In genomic region chr11:9493492-9493891, GRCh38 we compare ENCODE assay signal across 28 cellular contexts. TPM values are rescaled to one million over a fixed set of nuclear protein-coding genes. Genes with fewer than 3 reads are reported as not detected.
A peak's percentile ranks its signal among the peaks of the same experiment; 100 is the strongest.
DNase-seq lines count a peak whose midpoint lies in the region; ATAC-seq and TF ChIP-seq lines count a peak whose summit lies in the region.
"Had no signal": no experiment of that assay in that cellular context is flagged by ENCODE, and none has a peak within 500 bp of the region (broad histone marks: within the 10 kb centered on the region; RNA-seq: fewer than 3 reads in every experiment).

No MANE protein-coding gene starts in this region.

- no peaks in the 10 kb centered on the region for H3K4me1 ChIP-seq in HCT116 (ENCODE audit: control insufficient read depth in 1 of 2, insufficient read depth in 2 of 2, low read length in 2 of 2)
- H3K4me1 ChIP-seq: lower lobe of right lung, prostate gland, suprapubic skin had no signal

- H4K20me1 ChIP-seq in HCT116 (ENCODE audit: insufficient read depth) = no peaks in the 10 kb centered on the region

- H3K9me2 ChIP-seq in HCT116 (ENCODE audit: insufficient read depth) = no peaks in the 10 kb centered on the region

- CTCF ChIA-PET in HCT116 (lab: Charles Lee) = no interaction called here
- CTCF ChIA-PET in T-cell (lab: Charles Lee) = interaction anchor here in 1 of 2 donors (1.2 kb wide), 1 partner anchor 327 kb away, joined by 3 read pairs; no protein-coding TSS in a partner anchor

- H2AFZ ChIP-seq in HCT116 (ENCODE audit: low read depth, low read length, poor library complexity, severe bottlenecking) = no peak overlapping the region
- H2AFZ ChIP-seq: GM23338 had no signal

- H3K36me3 Mint-ChIP-seq in stimulated activated naive B cell treated with anti-CD40 and anti-IgM and Interleukin-4, amounts not matched to agents 10 μg/mL and 1 μg/mL and 100 μg/mL, for 72 hours = peaks cover 25 to 44% of the 10 kb centered on the region in 2 donors
- H3K36me3 Mint-ChIP-seq in T-cell = peaks cover 51% of the 10 kb centered on the region
- H3K36me3 Mint-ChIP-seq: activated naive CD4-positive, alpha-beta T cell treated with anti-CD3 and anti-CD28 coated beads, Interleukin-2, amount 50 U/mL, for 72 hours had no signal

- 0 out of 2 replicates have a peak, but pooled peaks have one; percentile 7 for TF ChIP-seq RAD21 in HCT116 (IDR thresholded peaks at IDR 0.05; ENCODE audit: low read depth)

- H3K36me3 ChIP-seq in HCT116 (ENCODE audit: control insufficient read depth in 1 of 2, insufficient read depth in 2 of 2, low read length in 2 of 2) = peaks cover 6 to 18% of the 10 kb centered on the region in 2 experiments
- H3K36me3 ChIP-seq: prostate gland had no signal

- ATAC-seq in HCT116 (no peak), T-cell (replicated peaks in 1 of 4) (no peak)
- ATAC-seq in stimulated activated naive B cell treated with anti-CD40 and anti-IgM and Interleukin-4, amounts not matched to agents 10 μg/mL and 1 μg/mL and 100 μg/mL, for 72 hours (replicated peaks) = no peak
- ATAC-seq: activated CD8-positive, alpha-beta T cell treated with anti-CD3 and anti-CD28 coated beads, Interleukin-2, amount 10 ng/mL, durations not matched to agents 7 days and 5 days; activated naive CD4-positive, alpha-beta T cell treated with anti-CD3 and anti-CD28 coated beads, Interleukin-2, amount 50 U/mL, for 72 hours; GM23338; lower lobe of right lung; naive thymus-derived CD4-positive, alpha-beta T cell; PC-3; stimulated activated memory B cell treated with anti-CD40 and anti-IgM and Interleukin-4, amounts not matched to agents 10 μg/mL and 1 μg/mL and 100 μg/mL, for 72 hours had no signal

- H3K9ac ChIP-seq in HCT116 (ENCODE audit: low read length) = no peak overlapping the region

- POLR2A ChIA-PET in HCT116 (lab: Charles Lee) = no interaction called here
- POLR2A ChIA-PET in T-cell (lab: Charles Lee) = interaction anchor here in 1 of 2 donors (0.5 kb wide), 1 partner anchor 60 kb away, joined by 3 read pairs; no protein-coding TSS in a partner anchor

- no peaks in the 10 kb centered on the region for H3K4me1 Mint-ChIP-seq in stimulated activated naive B cell treated with anti-CD40 and anti-IgM and Interleukin-4, amounts not matched to agents 10 μg/mL and 1 μg/mL and 100 μg/mL, for 72 hours
- H3K4me1 Mint-ChIP-seq in T-cell = no peaks in the 10 kb centered on the region
- H3K4me1 Mint-ChIP-seq: GM23338; stimulated activated memory B cell treated with anti-CD40 and anti-IgM and Interleukin-4, amounts not matched to agents 10 μg/mL and 1 μg/mL and 100 μg/mL, for 72 hours had no signal

- TF ChIP-seq CTCF in HCT116 (IDR thresholded peaks at IDR 0.05 in 2 of 3, conservative IDR thresholded peaks at IDR 0.05 in 1 of 3; ENCODE audit: borderline replicate concordance in 1 of 3, insufficient read depth in 1 of 3, low read depth in 2 of 3, low read length in 2 of 3) (no peak), fibroblast of villous mesenchyme (IDR thresholded peaks at IDR 0.05; ENCODE audit: insufficient read depth, low read depth, low read length) (no peak)

- H3K9me3 ChIP-seq in HCT116 (ENCODE audit: control insufficient read depth in 1 of 2, insufficient read depth in 1 of 2, low read depth in 1 of 2, low read length in 2 of 2) = no peaks in the 10 kb centered on the region
- H3K9me3 ChIP-seq: lower lobe of right lung, prostate gland, suprapubic skin had no signal

- H3K27me3 ChIP-seq in HCT116 (ENCODE audit: insufficient read depth, low read length) = no peaks in the 10 kb centered on the region
- H3K27me3 ChIP-seq: suprapubic skin had no signal

- no peaks in the 10 kb centered on the region for H3K79me2 ChIP-seq in HCT116 (ENCODE audit: insufficient read depth, low read length)

- no peak overlapping the region for H3K4me3 Mint-ChIP-seq in stimulated activated naive B cell treated with anti-CD40 and anti-IgM and Interleukin-4, amounts not matched to agents 10 μg/mL and 1 μg/mL and 100 μg/mL, for 72 hours
- no peak overlapping the region for H3K4me3 Mint-ChIP-seq in T-cell
- H3K4me3 Mint-ChIP-seq: activated CD8-positive, alpha-beta T cell treated with anti-CD3 and anti-CD28 coated beads, Interleukin-2, amount 10 ng/mL, durations not matched to agents 7 days and 5 days; CD4-positive, alpha-beta T cell; GM23338; naive thymus-derived CD4-positive, alpha-beta T cell; stimulated activated memory B cell treated with anti-CD40 and anti-IgM and Interleukin-4, amounts not matched to agents 10 μg/mL and 1 μg/mL and 100 μg/mL, for 72 hours had no signal

- no peak overlapping the region for H3K4me2 ChIP-seq in HCT116 (ENCODE audit: low read length)
- H3K4me2 ChIP-seq: GM23338 had no signal

- H3K27ac ChIP-seq in HCT116 (ENCODE audit: low read depth, low read length) = no peak overlapping the region
- H3K27ac ChIP-seq: lower lobe of right lung, prostate gland, suprapubic skin, VCaP had no signal

- no peak for TF ChIP-seq POLR2A in HCT116 (IDR thresholded peaks at IDR 0.05; ENCODE audit: borderline replicate concordance, extremely low read depth, insufficient read depth, insufficient read length)

- H3K27me3 Mint-ChIP-seq in stimulated activated naive B cell treated with anti-CD40 and anti-IgM and Interleukin-4, amounts not matched to agents 10 μg/mL and 1 μg/mL and 100 μg/mL, for 72 hours = no peaks in the 10 kb centered on the region
- H3K27me3 Mint-ChIP-seq in T-cell = no peaks in the 10 kb centered on the region
- H3K27me3 Mint-ChIP-seq: CD4-positive, alpha-beta T cell; naive thymus-derived CD4-positive, alpha-beta T cell; stimulated activated memory B cell treated with anti-CD40 and anti-IgM and Interleukin-4, amounts not matched to agents 10 μg/mL and 1 μg/mL and 100 μg/mL, for 72 hours had no signal

- intact Hi-C loops in HCT116 (cut with micrococcal nuclease) = no loop called here

- H3K27ac Mint-ChIP-seq in stimulated activated naive B cell treated with anti-CD40 and anti-IgM and Interleukin-4, amounts not matched to agents 10 μg/mL and 1 μg/mL and 100 μg/mL, for 72 hours = no peak overlapping the region
- H3K27ac Mint-ChIP-seq in T-cell = no peak overlapping the region
- H3K27ac Mint-ChIP-seq: activated CD8-positive, alpha-beta T cell treated with anti-CD3 and anti-CD28 coated beads, Interleukin-2, amount 10 ng/mL, durations not matched to agents 7 days and 5 days; activated naive CD4-positive, alpha-beta T cell treated with anti-CD3 and anti-CD28 coated beads, Interleukin-2, amount 50 U/mL, for 72 hours; CD4-positive, alpha-beta T cell; GM23338; stimulated activated memory B cell treated with anti-CD40 and anti-IgM and Interleukin-4, amounts not matched to agents 10 μg/mL and 1 μg/mL and 100 μg/mL, for 72 hours had no signal

- no peak overlapping the region for H3K4me3 ChIP-seq in HCT116 (replicated peaks in 1 of 2; ENCODE audit: low read depth in 1 of 2, low read length in 2 of 2)
- H3K4me3 ChIP-seq in fibroblast of villous mesenchyme (ENCODE audit: low read depth, low read length) = no peak overlapping the region
- H3K4me3 ChIP-seq: GM23338, lower lobe of right lung, prostate gland, suprapubic skin had no signal

- no TSS peak for BruUV-seq in HCT116 (replicated peaks; lab: Mats Ljungman, UMichigan)

- RAD21 ChIA-PET in HCT116 (lab: Charles Lee; ENCODE audit: low non-redundant PET in 1 of 2, low total read pairs in 2 of 2, uncharacterized antibody in 2 of 2, unreplicated experiment in 2 of 2) = no interaction called here

- H3K9me3 Mint-ChIP-seq in stimulated activated naive B cell treated with anti-CD40 and anti-IgM and Interleukin-4, amounts not matched to agents 10 μg/mL and 1 μg/mL and 100 μg/mL, for 72 hours = no peaks in the 10 kb centered on the region
- H3K9me3 Mint-ChIP-seq in T-cell = no peaks in the 10 kb centered on the region
- H3K9me3 Mint-ChIP-seq: activated naive CD4-positive, alpha-beta T cell treated with anti-CD3 and anti-CD28 coated beads, Interleukin-2, amount 50 U/mL, for 72 hours; CD4-positive, alpha-beta T cell; GM23338; naive thymus-derived CD4-positive, alpha-beta T cell; stimulated activated memory B cell treated with anti-CD40 and anti-IgM and Interleukin-4, amounts not matched to agents 10 μg/mL and 1 μg/mL and 100 μg/mL, for 72 hours had no signal

- DNase-seq in NOMO-1 treated with DMSO at 0.1 percent for 48 hours (lab: John Stamatoyannopoulos, UW; ENCODE audit: unreplicated experiment) (peak; percentile 64), NOMO-1 treated with dmso at 0.1 percent for 144 hours (lab: John Stamatoyannopoulos, UW; ENCODE audit: unreplicated experiment) (no peak), HCT116 (ENCODE audit: low read depth, low spot score) (no peak), NCI-H69 (lab: John Stamatoyannopoulos, UW) (peak; percentile 45), fibroblast of villous mesenchyme (ENCODE audit: low read depth) (peak; percentile 45), NCI-H345 (lab: John Stamatoyannopoulos, UW) (no peak), T-cell (no peak)
- no peak for DNase-seq in stimulated activated naive B cell treated with anti-CD40 and anti-IgM and Interleukin-4, amounts not matched to agents 10 μg/mL and 1 μg/mL and 100 μg/mL, for 72 hours
- DNase-seq: activated CD4-positive, alpha-beta T cell treated with anti-CD3 and anti-CD28 coated beads for 4 hours; activated CD8-positive, alpha-beta T cell treated with anti-CD3 and anti-CD28 coated beads, Interleukin-2, amount 10 ng/mL, durations not matched to agents 7 days and 5 days; activated effector memory CD4-positive, alpha-beta T cell treated with Interleukin-2 at 50 U/mL for 16 hours; anterior cingulate cortex; CD4-positive, alpha-beta T cell; hypothalamus; lower lobe of right lung; naive thymus-derived CD4-positive, alpha-beta T cell; NCI-H146; NCI-H446 treated with DMSO at 0.1 percent for 48 hours; NCI-H82; nucleus accumbens; PC-3; T-helper 9 cell had no signal

TF ChIP-seq in HCT116, 20 proteins besides CTCF, POLR2A, EP300 and RAD21:
- TF ChIP-seq CBX3 (IDR thresholded peaks at IDR 0.05; ENCODE audit: low read depth) (no peak), ATF3 (IDR thresholded peaks at IDR 0.05) (no peak), POLR2AphosphoS5 (IDR thresholded peaks at IDR 0.05; ENCODE audit: low read depth, low read length) (no peak)

RNA-seq across cellular contexts. Expression of gene ZNF143, which starts 32.7 kb away (rescaled TPM):
- total RNA-seq in HCT116 (2021; ENCODE audit: unreplicated experiment) (27.5 TPM), fibroblast of villous mesenchyme (15.5 and 25.9 TPM in 2 replicates), T-cell (10 to 100 TPM; 30.1 to 51.2 (median 46.3) TPM)
- 28.8 and 35.1 TPM in 2 replicates for polyA plus RNA-seq in HCT116 (2012)

Comparison
In these comparisons a context has a peak if more than half of its experiments do, and no peak if none do; other contexts are left out.
1. DNase-seq: peak in NOMO-1 treated with DMSO at 0.1 percent for 48 hours (single experiment), NCI-H69 (single experiment) and fibroblast of villous mesenchyme (single experiment); none in NOMO-1 treated with dmso at 0.1 percent for 144 hours (single experiment), HCT116 (single experiment), NCI-H345 (single experiment), stimulated activated naive B cell treated with anti-CD40 and anti-IgM and Interleukin-4, amounts not matched to agents 10 μg/mL and 1 μg/mL and 100 μg/mL, for 72 hours (single experiment) and T-cell (0 of 34).